In the genomic region with DNA sequence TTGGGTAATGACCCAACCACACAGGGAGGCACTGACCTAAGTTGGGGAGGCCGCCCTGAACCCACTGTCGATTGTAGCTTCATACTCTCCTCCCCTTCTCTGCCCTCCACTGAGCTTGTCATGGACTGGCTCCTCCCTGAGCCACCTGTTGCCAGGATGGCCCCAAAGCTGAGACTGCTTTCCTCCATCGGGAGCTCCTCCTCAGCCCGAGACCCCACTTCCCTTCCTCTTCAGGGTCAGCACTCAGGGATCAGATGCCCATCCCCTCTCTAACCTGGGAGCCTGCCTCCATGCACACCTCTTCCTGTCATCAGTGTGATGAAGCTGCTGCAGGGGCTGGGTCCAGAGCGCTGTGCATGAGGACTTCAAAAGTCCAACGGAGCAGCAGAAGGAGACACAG, we compare ENCODE assay signal across 16 cellular contexts.
"Had no signal": no experiment of that assay in that cellular context is flagged by ENCODE, and none has a peak within 500 bp of the region (broad histone marks: within the 10 kb centered on the region; RNA-seq: fewer than 3 reads in every experiment).

No MANE protein-coding gene starts in this region.

- H3K36me3 ChIP-seq: heart right ventricle, right atrium auricular region had no signal

- H3K27ac ChIP-seq: coronary artery, heart right ventricle, right atrium auricular region had no signal

- H3K4me1 ChIP-seq: heart right ventricle, right atrium auricular region had no signal

- H3K27me3 ChIP-seq: right atrium auricular region had no signal

- DNase-seq: effector CD8-positive, alpha-beta T cell; heart right ventricle; hypothalamus; left ventricle myocardium superior; mesenchymal stem cell; naive thymus-derived CD4-positive, alpha-beta T cell; nephron progenitor cell; posterior cingulate gyrus; small intestine; stimulated activated CD4-positive, alpha-beta T cell treated with anti-CD3 and anti-CD28 coated beads, Interleukin-2, amount 100 ng/mL, for 48 hours; stimulated activated naive CD4-positive, alpha-beta T cell treated with Interleukin-2 at 50 U/mL for 16 hours; trophoblast cell had no signal

- H3K27ac Mint-ChIP-seq: naive thymus-derived CD4-positive, alpha-beta T cell; nephron progenitor cell had no signal

- H3K9me3 ChIP-seq: heart right ventricle, right atrium auricular region had no signal

- ATAC-seq: esophagus mucosa; heart right ventricle; left ventricle myocardium superior; naive thymus-derived CD4-positive, alpha-beta T cell had no signal

- H3K4me3 ChIP-seq: coronary artery, heart right ventricle, lung, right atrium auricular region had no signal

- H3K4me3 Mint-ChIP-seq: nephron progenitor cell had no signal
